9 cellular contexts compared by ENCODE assay signal in genomic region chr3:89314454-89314853, GRCh38.
A peak's percentile ranks its signal among the peaks of the same experiment; 100 is the strongest.
DNase-seq lines count a peak whose midpoint lies in the region; ATAC-seq lines count a peak whose summit lies in the region.
"Had no signal": no experiment of that assay in that cellular context is flagged by ENCODE, and none has a peak within 500 bp of the region (broad histone marks: within the 10 kb centered on the region; RNA-seq: fewer than 3 reads in every experiment).

No MANE protein-coding gene starts in this region.

- no peaks in the 10 kb centered on the region for H3K27me3 ChIP-seq in HAP-1 (ENCODE audit: low read depth)
- H3K27me3 ChIP-seq in neuronal stem cell (ENCODE audit: control insufficient read depth in 3 of 3, insufficient read depth in 3 of 3, low read depth in 1 of 3, low read length in 3 of 3), result no peaks in the 10 kb centered on the region

- H3K14ac ChIP-seq in neuronal stem cell (ENCODE audit: low read length), result no peak overlapping the region

- H3K27ac ChIP-seq in neuronal stem cell (replicated peaks; ENCODE audit: low read length), result no peak overlapping the region
- H3K27ac ChIP-seq: coronary artery had no signal

- no peak overlapping the region for H2BK15ac ChIP-seq in neuronal stem cell (ENCODE audit: low read length)

- no peak overlapping the region for H3K4me3 ChIP-seq in HAP-1
- no peak overlapping the region for H3K4me3 ChIP-seq in neuronal stem cell (ENCODE audit: low read length in 2 of 2)
- H3K4me3 ChIP-seq: coronary artery had no signal

- no peak overlapping the region for H2BK120ac ChIP-seq in neuronal stem cell (ENCODE audit: low read depth, low read length)

- H3K4me2 ChIP-seq in neuronal stem cell (ENCODE audit: insufficient read depth, low read length, poor library complexity, severe bottlenecking), result no peak overlapping the region

- H3K36me3 ChIP-seq in HAP-1 (replicated peaks), result no peaks in the 10 kb centered on the region
- H3K36me3 ChIP-seq in neuronal stem cell (replicated peaks in 1 of 2; ENCODE audit: control insufficient read depth in 2 of 2, insufficient read depth in 2 of 2, low read length in 2 of 2), result no peaks in the 10 kb centered on the region

- no peaks in the 10 kb centered on the region for H3K9me3 ChIP-seq in HAP-1
- H3K9me3 ChIP-seq in neuronal stem cell (replicated peaks in 1 of 2; ENCODE audit: control insufficient read depth in 2 of 2, insufficient read depth in 1 of 2, low read depth in 1 of 2, low read length in 2 of 2), result no peaks in the 10 kb centered on the region

- no peak overlapping the region for H3K23ac ChIP-seq in neuronal stem cell (ENCODE audit: low read depth, low read length, poor library complexity)

- no peaks in the 10 kb centered on the region for H3K4me1 ChIP-seq in HAP-1
- H3K4me1 ChIP-seq in neuronal stem cell (ENCODE audit: control insufficient read depth in 2 of 2, insufficient read depth in 1 of 2, low read depth in 1 of 2, low read length in 2 of 2), result peaks cover 0 to 2% of the 10 kb centered on the region in 2 donors

- no peak overlapping the region for H2AK5ac ChIP-seq in neuronal stem cell (ENCODE audit: low read depth, low read length)

- WGBS in neuronal stem cell (ENCODE audit: extremely low coverage in 2 of 2, insufficient read length in 2 of 2, insufficient replicate concordance in 1 of 2), 2 donors, result no CpG with 5 or more reads among the region's 2 CpGs

- H3K4ac ChIP-seq in neuronal stem cell (ENCODE audit: low read length), result no peak overlapping the region

- DNase-seq in HAP-1 (ENCODE audit: low spot score in 2 of 2), result peak; percentile 22 to 36
- DNase-seq in NCI-H446 treated with DMSO at 0.1 percent for 48 hours (lab: John Stamatoyannopoulos, UW), result peak; percentile 62
- DNase-seq in dedifferentiated amniotic fluid mesenchymal stem cell (ENCODE audit: extremely low spot score), result peak; percentile 62
- DNase-seq in pons (ENCODE audit: low spot score), result peak; percentile 77
- DNase-seq in stimulated activated CD4-positive, alpha-beta T cell treated with anti-CD3 and anti-CD28 coated beads, Interleukin-1b, Interleukin-23, amount 100 ng/mL, for 48 hours, result no peak
- no peak for DNase-seq in neuronal stem cell (ENCODE audit: low spot score)
- no peak for DNase-seq in UCSD-AML1 (lab: John Stamatoyannopoulos, UW; ENCODE audit: unreplicated experiment)

- H3K18ac ChIP-seq in neuronal stem cell (ENCODE audit: low read length), result no peak overlapping the region

- no peak overlapping the region for H2BK12ac ChIP-seq in neuronal stem cell (ENCODE audit: low read length)

- H3K9ac ChIP-seq in neuronal stem cell (ENCODE audit: low read depth, low read length, poor library complexity), result no peak overlapping the region

- H4K8ac ChIP-seq in neuronal stem cell (ENCODE audit: low read depth, low read length), result no peak overlapping the region

- no peak overlapping the region for H4K91ac ChIP-seq in neuronal stem cell (ENCODE audit: low read depth, low read length, poor library complexity)

- H3K79me1 ChIP-seq in neuronal stem cell (ENCODE audit: low read depth, low read length), result no peaks in the 10 kb centered on the region

- H2BK5ac ChIP-seq in neuronal stem cell (ENCODE audit: low read length), result no peak overlapping the region

- in situ Hi-C loops in HAP-1 (cut with MboI; ENCODE audit: low sequenced_read_pairs), result no loop called here

- ATAC-seq in GM21367 (IDR thresholded peaks at IDR 0.05; ENCODE audit: unreplicated experiment), result no peak

- no peak overlapping the region for H2AFZ ChIP-seq in neuronal stem cell (ENCODE audit: low read length)

Comparison
In these comparisons a context has a peak if more than half of its experiments do, and no peak if none do; other contexts are left out.
1. DNase-seq: peak in HAP-1 (2 of 2), NCI-H446 treated with DMSO at 0.1 percent for 48 hours (single experiment), dedifferentiated amniotic fluid mesenchymal stem cell (single experiment) and pons (single experiment); none in stimulated activated CD4-positive, alpha-beta T cell treated with anti-CD3 and anti-CD28 coated beads, Interleukin-1b, Interleukin-23, amount 100 ng/mL, for 48 hours (single experiment), neuronal stem cell (single experiment) and UCSD-AML1 (single experiment).